Comparison of ENCODE assay signal across 24 cellular contexts in genomic region chr9:32255026-32255425, GRCh38.
"Had no signal": no experiment of that assay in that cellular context is flagged by ENCODE, and none has a peak within 500 bp of the region (broad histone marks: within the 10 kb centered on the region; RNA-seq: fewer than 3 reads in every experiment).

No MANE protein-coding gene starts in this region.

- H3K4me3 ChIP-seq: stomach, suprapubic skin, testis, thoracic aorta, thyroid gland, tibial artery, tibial nerve, transverse colon, upper lobe of left lung, upper lobe of right lung, uterus, vagina had no signal

- H3K27me3 ChIP-seq: stomach, suprapubic skin, testis, thyroid gland, tibial artery, tibial nerve, transverse colon, upper lobe of left lung, upper lobe of right lung, uterus, vagina had no signal

- H3K4me1 ChIP-seq: suprapubic skin, testis, thyroid gland, tibial artery, upper lobe of left lung, upper lobe of right lung, uterus, vagina had no signal

- FAIRE-seq: urothelium cell line had no signal

- H3K9me3 ChIP-seq: suprapubic skin, testis, thoracic aorta, thyroid gland, tibial artery, tibial nerve, transverse colon, upper lobe of left lung, upper lobe of right lung, uterus, vagina had no signal

- H3K36me3 ChIP-seq: stomach, suprapubic skin, thoracic aorta, thyroid gland, tibial artery, tibial nerve, transverse colon, upper lobe of left lung, upper lobe of right lung, uterus, vagina had no signal

- H3K27ac ChIP-seq: stomach, suprapubic skin, testis, thoracic aorta, thyroid gland, tibial artery, tibial nerve, transverse colon, upper lobe of left lung, upper lobe of right lung, uterus, vagina had no signal

- DNase-seq: stimulated activated CD4-positive, alpha-beta T cell treated with anti-CD3 and anti-CD28 coated beads, Interleukin-2, amount 100 ng/mL, for 48 hours; stimulated activated CD4-positive, alpha-beta T cell treated with anti-CD3 and anti-CD28 coated beads, Interleukin-4, amount 100 ng/mL, for 1 hour; stimulated activated CD4-positive, alpha-beta T cell treated with anti-CD3 and anti-CD28 coated beads, Interleukin-4, amount 100 ng/mL, for 24 hours; stimulated activated CD4-positive, alpha-beta T cell treated with anti-CD3 and anti-CD28 coated beads, Interleukin-4, amount 100 ng/mL, for 4 hours; stimulated activated CD8-positive, alpha-beta memory T cell treated with anti-CD3 and anti-CD28 coated beads, Interleukin-4, amount 100 ng/mL, for 48 hours; stimulated activated naive B cell treated with anti-CD40 and anti-IgM and Interleukin-4, amounts not matched to agents 10 μg/mL and 1 μg/mL and 100 μg/mL, for 72 hours; stimulated activated naive CD4-positive, alpha-beta T cell; stimulated activated naive CD4-positive, alpha-beta T cell treated with Interleukin-2 at 50 U/mL for 16 hours; stimulated activated naive CD8-positive, alpha-beta T cell treated with anti-CD3 and anti-CD28 coated beads, Interleukin-15, amount 100 ng/mL, for 72 hours; stimulated activated naive CD8-positive, alpha-beta T cell treated with anti-CD3 and anti-CD28 coated beads, Interleukin-15, Interleukin-2, amounts not matched to agents 100 U/mL and 50 U/mL, for 24 hours; stomach; substantia nigra; testis; thyroid gland; tibial artery; transverse colon; upper lobe of left lung; upper lobe of right lung; uterus had no signal
